ENCODE assay signal across 8 cellular contexts in genomic region chr2:86035883-86036789, GRCh38.
DNase-seq lines count a peak whose midpoint lies in the region; TF ChIP-seq lines count a peak whose summit lies in the region.

No MANE protein-coding gene starts in this region.

- intact Hi-C loops in spleen (cut with DNase I; ENCODE audit: low total_unique reads) = no loop called here

- peak; percentile 56 for TF ChIP-seq CTCF in GM10266 (IDR thresholded peaks at IDR 0.05; ENCODE audit: control insufficient read depth, insufficient read depth, low read depth, missing control alignments)
- peak; percentile 15 for TF ChIP-seq CTCF in NB4 (IDR thresholded peaks at IDR 0.05; ENCODE audit: low read depth, low read length)
- peak in 8 of 11 experiments; percentile 15 to 61 (median 42) for TF ChIP-seq CTCF in spleen (IDR thresholded peaks at IDR 0.05 in 8 of 11, conservative IDR thresholded peaks at IDR 0.05 in 3 of 11)

- 3 to 8% (median 5%) methylated on average over 9 to 12 of the region's 12 CpGs for WGBS in spleen, 5 donors

- peaks cover 46 to 75% (median 56%) of the 10 kb centered on the region in 6 donors for H3K4me1 ChIP-seq in spleen

- H3K9me3 ChIP-seq in spleen = no peaks in the 10 kb centered on the region

- peaks cover 0 to 70% (median 24%) of the 10 kb centered on the region in 6 donors for H3K36me3 ChIP-seq in spleen

- peak overlapping the region; percentile 85 to 97 (median 94) for H3K27ac ChIP-seq in spleen

- H3K27me3 ChIP-seq in spleen (replicated peaks in 1 of 7) = no peaks in the 10 kb centered on the region

- H3K4me3 ChIP-seq in NB4 (ENCODE audit: low read depth, low read length) = no peak overlapping the region
- H3K4me3 ChIP-seq in spleen = peak overlapping the region in 4 of 8 donors; percentile 6 to 54 (median 17)

- no peak for TF ChIP-seq POLR2A in NB4 (IDR thresholded peaks at IDR 0.05; ENCODE audit: extremely low read depth, insufficient read length)
- TF ChIP-seq POLR2A in spleen (IDR thresholded peaks at IDR 0.05) = no peak

- DNase-seq in GM10266 (ENCODE audit: extremely low spot score) = peak; percentile 83
- DNase-seq in HCEC 1CT = peak; percentile 88
- DNase-seq in NB4 (ENCODE audit: low read depth) = peak; percentile 95
- peak in 4 of 5 experiments; percentile 21 to 84 (median 69) for DNase-seq in T-helper 2 cell
- DNase-seq in brain pericyte (ENCODE audit: low read depth, low spot score) = peak; percentile 66
- peak; percentile 90 for DNase-seq in iris pigment epithelial cell (ENCODE audit: low read depth)
- DNase-seq in spleen = peak; percentile 94
- DNase-seq in islet precursor cell = no peak
